8 cellular contexts compared by ENCODE assay signal in the genomic region with DNA sequence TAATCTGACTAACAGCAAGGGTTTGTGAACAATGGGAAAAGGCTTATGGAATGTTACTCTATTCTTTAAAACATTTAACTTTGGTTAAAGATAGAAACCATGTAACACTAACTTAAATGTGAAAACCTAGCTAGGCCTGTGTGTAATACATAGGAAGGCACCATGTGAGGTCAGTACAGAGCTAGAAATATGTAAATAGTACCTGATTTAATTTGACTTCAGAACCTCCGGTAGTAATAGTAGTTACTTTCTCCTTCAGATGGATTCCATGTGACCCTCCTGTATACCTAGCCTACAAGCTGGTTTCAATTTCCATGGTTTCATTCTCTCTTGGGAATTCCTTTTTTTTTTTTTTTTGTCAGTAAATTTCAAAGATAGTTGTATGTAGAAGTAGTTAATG. TPM values are rescaled to one million over a fixed set of nuclear protein-coding genes. Genes with fewer than 3 reads are reported as not detected.
DNase-seq lines count a peak whose midpoint lies in the region; ATAC-seq and TF ChIP-seq lines count a peak whose summit lies in the region.

No MANE protein-coding gene starts in this region.

- H4K20me1 ChIP-seq in H9 (ENCODE audit: control insufficient read depth, insufficient read depth, insufficient read length) (no peaks in the 10 kb centered on the region), Karpas-422 (ENCODE audit: insufficient read depth, low read depth, low read length) (peaks cover 7% of the 10 kb centered on the region; the same call in 1 of the 2 replicates)

- peaks cover 39% of the 10 kb centered on the region for H3K36me3 ChIP-seq in Karpas-422 (ENCODE audit: insufficient read depth, low read length)
- no peaks in the 10 kb centered on the region for H3K36me3 ChIP-seq in mucosa of descending colon (ENCODE audit: low read depth)

- H3K27ac ChIP-seq in H9 (ENCODE audit: insufficient read length, low read depth, low read length) (no peak overlapping the region), Karpas-422 (ENCODE audit: low read length) (peak overlapping the region; percentile 90)

- H2AK5ac ChIP-seq in H9 (ENCODE audit: insufficient read length, low read length) = no peak overlapping the region

- peaks cover 36 to 49% (median 36%) of the 10 kb centered on the region in 3 experiments for H3K36me3 Mint-ChIP-seq in H9 (ENCODE audit: insufficient read depth in 1 of 3, low read depth in 3 of 3)
- peaks cover 36% of the 10 kb centered on the region for H3K36me3 Mint-ChIP-seq in effector memory CD8-positive, alpha-beta T cell (ENCODE audit: insufficient read depth)

- no peak overlapping the region for H3K18ac ChIP-seq in H9 (ENCODE audit: insufficient read length, low read depth, low read length)

- no peaks in the 10 kb centered on the region for H3K27me3 ChIP-seq in H9 (ENCODE audit: insufficient read depth, low read length)
- H3K27me3 ChIP-seq in Karpas-422 (ENCODE audit: low read length) = no peaks in the 10 kb centered on the region

- H3K9me3 Mint-ChIP-seq in H9 = peaks cover 16 to 19% of the 10 kb centered on the region in 2 experiments
- no peaks in the 10 kb centered on the region for H3K9me3 Mint-ChIP-seq in effector memory CD8-positive, alpha-beta T cell

- H3K4me1 ChIP-seq in H9 (ENCODE audit: insufficient read depth, low read length) (no peaks in the 10 kb centered on the region), Karpas-422 (ENCODE audit: low read length) (peaks cover 21% of the 10 kb centered on the region), mucosa of descending colon (ENCODE audit: low read depth) (peaks cover 28% of the 10 kb centered on the region)

- no peak overlapping the region for H3K14ac ChIP-seq in H9 (ENCODE audit: insufficient read depth, low read length)

- ATAC-seq in Right ventricle myocardium superior (ENCODE audit: poor library complexity) = peak; percentile 46
- ATAC-seq in effector memory CD8-positive, alpha-beta T cell (replicated peaks) = peak; percentile 67
- peak; percentile 68 for ATAC-seq in mucosa of descending colon

- H4K8ac ChIP-seq in H9 (replicated peaks; ENCODE audit: insufficient read length, low read depth, low read length) = no peak overlapping the region

- peak overlapping the region; percentile 97 for H3K4me3 ChIP-seq in Karpas-422 (ENCODE audit: low read length)
- H3K4me3 ChIP-seq in mucosa of descending colon = no peak overlapping the region

- no peak overlapping the region for H4K5ac ChIP-seq in H9 (ENCODE audit: insufficient read length, low read depth, low read length)

- DNase-seq in Right ventricle myocardium superior = no peak
- DNase-seq in cardiac septum (ENCODE audit: low spot score) = no peak
- no peak for DNase-seq in H9
- peak; percentile 81 for DNase-seq in Karpas-422
- peak; percentile 14 to 33 for DNase-seq in SHP77 (lab: John Stamatoyannopoulos, UW)
- peak in 1 of 3 experiments; percentile 12 for DNase-seq in effector memory CD8-positive, alpha-beta T cell
- peak in 1 of 3 donors; percentile 16 for DNase-seq in mucosa of descending colon
- DNase-seq in head of caudate nucleus = no peak

- no peak overlapping the region for H2AFZ ChIP-seq in H9 (ENCODE audit: low read length)
- no peak overlapping the region for H2AFZ ChIP-seq in Karpas-422 (ENCODE audit: low read length)

- no peak overlapping the region for H2BK12ac ChIP-seq in H9 (ENCODE audit: insufficient read length, low read depth, low read length)

- H3K27me3 Mint-ChIP-seq in H9 (ENCODE audit: low read depth) = no peaks in the 10 kb centered on the region
- no peaks in the 10 kb centered on the region for H3K27me3 Mint-ChIP-seq in effector memory CD8-positive, alpha-beta T cell

- H4K91ac ChIP-seq in H9 (ENCODE audit: insufficient read length, low read depth, low read length) = no peak overlapping the region

- H2BK20ac ChIP-seq in H9 (ENCODE audit: low read depth, low read length, poor library complexity, severe bottlenecking) = no peak overlapping the region

- H3K27ac Mint-ChIP-seq in H9 = peak overlapping the region; percentile 19 to 99 (median 99); a peak in 6 of 7 replicates
- peak overlapping the region; percentile 94 to 97 for H3K27ac Mint-ChIP-seq in effector memory CD8-positive, alpha-beta T cell

- no peak overlapping the region for H3K56ac ChIP-seq in H9 (ENCODE audit: insufficient read length, low read depth, low read length)

- peak overlapping the region; percentile 100 for H3K9ac ChIP-seq in H9 (ENCODE audit: extremely low read depth, insufficient read length, low read length)
- H3K9ac ChIP-seq in Karpas-422 (ENCODE audit: low read length) = peak overlapping the region; percentile 93

- peaks cover 6% of the 10 kb centered on the region for H3K23me2 ChIP-seq in H9 (ENCODE audit: insufficient read length, low read depth, low read length, poor library complexity, severe bottlenecking)

- no CpG with 5 or more reads among the region's 1 CpG for WGBS in H9 (ENCODE audit: extremely low coverage, insufficient read length, low lambda C conversion rate)

- H3K4me2 ChIP-seq in H9 (ENCODE audit: insufficient read depth, insufficient read length, low read length) (peak overlapping the region; percentile 74), Karpas-422 (ENCODE audit: low read depth, low read length, poor library complexity, severe bottlenecking) (peak overlapping the region; percentile 91)

- no peaks in the 10 kb centered on the region for H3K79me1 ChIP-seq in H9 (ENCODE audit: insufficient read depth, low read depth, low read length, poor library complexity, severe bottlenecking)

- TF ChIP-seq CTCF in H9 (conservative IDR thresholded peaks at IDR 0.05) = peak; percentile 56
- TF ChIP-seq CTCF in mucosa of descending colon (IDR thresholded peaks at IDR 0.05) = no peak

- peaks cover 15 to 21% of the 10 kb centered on the region in 2 experiments for H3K4me1 Mint-ChIP-seq in H9
- H3K4me1 Mint-ChIP-seq in effector memory CD8-positive, alpha-beta T cell (ENCODE audit: low read depth in 2 of 2) = peaks cover 31 to 47% of the 10 kb centered on the region in 2 donors

- H2BK120ac ChIP-seq in H9 (ENCODE audit: low read depth, low read length, poor library complexity, severe bottlenecking) = no peak overlapping the region

- no peak overlapping the region for H3T11ph ChIP-seq in H9 (ENCODE audit: low read length)

- H2BK15ac ChIP-seq in H9 (ENCODE audit: low read depth, low read length) = no peak overlapping the region

- H3K9me2 ChIP-seq in Karpas-422 (replicated peaks; ENCODE audit: insufficient read depth, low read length) = no peaks in the 10 kb centered on the region

- H3K9me3 ChIP-seq in H9 (ENCODE audit: control insufficient read depth, low read depth, low read length) (no peaks in the 10 kb centered on the region), Karpas-422 (ENCODE audit: low read length) (no peaks in the 10 kb centered on the region), mucosa of descending colon (no peaks in the 10 kb centered on the region)

- no peak overlapping the region for H3K4ac ChIP-seq in H9 (ENCODE audit: low read depth, low read length)

- no peak overlapping the region for H2BK5ac ChIP-seq in H9 (ENCODE audit: insufficient read length, low read length)

- intact Hi-C loops in Right ventricle myocardium superior (cut with DNase I) (no loop called here), cardiac septum (cut with DNase I) (no loop called here), mucosa of descending colon (cut with DNase I, micrococcal nuclease) (no loop called here), head of caudate nucleus (cut with DNase I) (loop anchor here (10.0 kb wide), 1 partner anchor 264 kb away; the partner anchor contains the start of gene DR1)

- H3K23ac ChIP-seq in H9 (ENCODE audit: insufficient read length, low read depth, low read length) = no peak overlapping the region

- peaks cover 49% of the 10 kb centered on the region for H3K79me2 ChIP-seq in H9 (ENCODE audit: insufficient read depth, low read length)
- peaks cover 66% of the 10 kb centered on the region for H3K79me2 ChIP-seq in Karpas-422 (ENCODE audit: low read length)

- H3K4me3 Mint-ChIP-seq in H9 = peak overlapping the region; percentile 95 to 100
- H3K4me3 Mint-ChIP-seq in effector memory CD8-positive, alpha-beta T cell = peak overlapping the region; percentile 94 to 97

RNA-seq across cellular contexts. Expression of gene MTF2, which starts 1.3 kb away (rescaled TPM):
- total RNA-seq in Right ventricle myocardium superior = 8.1 TPM
- total RNA-seq in cardiac septum = 7.0 TPM
- 103 and 110 TPM in 2 replicates for total RNA-seq in H9 (2021)
- 34.6 and 36.3 TPM in 2 replicates for total RNA-seq in Karpas-422 (2014; rRNA removed; shearing (Covaris generic); ENCODE audit: low replicate concordance)
- 10 to 100 TPM; 22.5 to 32.1 (median 23.6) TPM for total RNA-seq in mucosa of descending colon

Comparison
In these comparisons a context has a peak if more than half of its experiments do, and no peak if none do; other contexts are left out.
1. DNase-seq: peak in Karpas-422 (single experiment) and SHP77 (2 of 2); none in Right ventricle myocardium superior (single experiment), cardiac septum (single experiment), H9 (single experiment) and head of caudate nucleus (0 of 42).
2. Peak in every context shown above with its lines, with median percentiles within 50 percentile points of each other: ATAC-seq.